1 cellular context compared by ENCODE assay signal in the genomic region with DNA sequence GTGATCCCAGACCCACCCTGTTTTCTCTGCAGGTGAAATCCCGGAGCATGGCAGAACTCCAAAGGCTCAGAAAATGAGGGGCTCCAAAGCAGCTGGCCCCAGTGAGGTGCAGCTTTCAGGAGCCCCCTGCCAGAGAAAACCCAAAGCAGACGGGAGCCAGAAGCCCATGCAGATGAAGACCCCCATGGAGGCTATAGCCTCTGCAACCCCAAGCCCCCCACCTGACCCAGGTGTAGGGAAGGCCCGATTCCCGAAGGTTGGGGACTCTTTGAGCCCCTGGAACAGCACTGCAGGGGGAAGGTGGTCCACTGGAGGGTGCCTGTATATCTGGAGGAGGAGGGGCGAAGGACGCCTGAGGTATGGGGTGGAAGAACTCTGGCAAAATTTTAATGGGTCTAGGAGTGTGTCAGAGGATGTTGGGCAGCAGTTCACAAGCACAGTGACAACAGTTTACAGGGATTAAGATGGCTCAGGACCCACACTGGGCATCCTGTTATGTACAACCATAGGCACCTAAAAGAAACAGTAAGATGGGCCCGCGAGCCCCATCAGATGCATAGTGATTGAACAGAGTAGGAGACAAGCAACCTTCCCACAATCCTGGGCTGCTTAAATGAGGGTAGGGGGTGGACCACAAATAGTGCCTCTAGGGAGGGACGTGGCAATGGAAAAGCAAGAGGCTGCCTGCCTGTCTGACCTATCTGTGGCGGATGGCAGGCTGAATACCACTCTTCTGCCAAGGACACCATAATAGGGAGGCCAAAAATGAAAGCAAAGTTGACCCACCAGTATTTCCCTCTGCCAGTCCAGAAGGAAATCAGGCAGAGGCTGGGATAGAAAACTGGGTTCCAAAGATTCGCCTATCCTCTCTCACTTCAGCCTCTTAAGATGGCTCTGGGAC.
TF ChIP-seq lines count a peak whose summit lies in the region.

No MANE protein-coding gene starts in this region.

TF ChIP-seq in HepG2, 621 proteins besides CTCF, POLR2A, EP300 and RAD21:
- no peak for TF ChIP-seq RFX5 (IDR thresholded peaks at IDR 0.05; ENCODE audit: low read depth, low read length)
- no peak for TF ChIP-seq ZFP62 (CRISPR knock-in tag; IDR thresholded peaks at IDR 0.05)
- TF ChIP-seq RFX3 (CRISPR knock-in tag; IDR thresholded peaks at IDR 0.05): no peak
- TF ChIP-seq, protein P1, sequence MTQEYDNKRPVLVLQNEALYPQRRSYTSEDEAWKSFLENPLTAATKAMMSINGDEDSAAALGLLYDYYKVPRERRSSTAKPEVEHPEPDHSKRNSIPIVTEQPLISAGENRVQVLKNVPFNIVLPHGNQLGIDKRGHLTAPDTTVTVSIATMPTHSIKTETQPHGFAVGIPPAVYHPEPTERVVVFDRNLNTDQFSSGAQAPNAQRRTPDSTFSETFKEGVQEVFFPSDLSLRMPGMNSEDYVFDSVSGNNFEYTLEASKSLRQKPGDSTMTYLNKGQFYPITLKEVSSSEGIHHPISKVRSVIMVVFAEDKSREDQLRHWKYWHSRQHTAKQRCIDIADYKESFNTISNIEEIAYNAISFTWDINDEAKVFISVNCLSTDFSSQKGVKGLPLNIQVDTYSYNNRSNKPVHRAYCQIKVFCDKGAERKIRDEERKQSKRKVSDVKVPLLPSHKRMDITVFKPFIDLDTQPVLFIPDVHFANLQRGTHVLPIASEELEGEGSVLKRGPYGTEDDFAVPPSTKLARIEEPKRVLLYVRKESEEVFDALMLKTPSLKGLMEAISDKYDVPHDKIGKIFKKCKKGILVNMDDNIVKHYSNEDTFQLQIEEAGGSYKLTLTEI (CRISPR knock-in tag; conservative IDR thresholded peaks at IDR 0.05): no peak
- TF ChIP-seq, protein P2, sequence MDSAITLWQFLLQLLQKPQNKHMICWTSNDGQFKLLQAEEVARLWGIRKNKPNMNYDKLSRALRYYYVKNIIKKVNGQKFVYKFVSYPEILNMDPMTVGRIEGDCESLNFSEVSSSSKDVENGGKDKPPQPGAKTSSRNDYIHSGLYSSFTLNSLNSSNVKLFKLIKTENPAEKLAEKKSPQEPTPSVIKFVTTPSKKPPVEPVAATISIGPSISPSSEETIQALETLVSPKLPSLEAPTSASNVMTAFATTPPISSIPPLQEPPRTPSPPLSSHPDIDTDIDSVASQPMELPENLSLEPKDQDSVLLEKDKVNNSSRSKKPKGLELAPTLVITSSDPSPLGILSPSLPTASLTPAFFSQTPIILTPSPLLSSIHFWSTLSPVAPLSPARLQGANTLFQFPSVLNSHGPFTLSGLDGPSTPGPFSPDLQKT (CRISPR knock-in tag; IDR thresholded peaks at IDR 0.05; ENCODE audit: borderline replicate concordance): no peak
TF ChIP-seq in HepG2: peak in this region for 0.
